Comparison of ENCODE assay signal across 25 cellular contexts in genomic region chr3:128610671-128611070, GRCh38. TPM values are rescaled to one million over a fixed set of nuclear protein-coding genes. Genes with fewer than 3 reads are reported as not detected.
DNase-seq lines count a peak whose midpoint lies in the region; FAIRE-seq and TF ChIP-seq lines count a peak whose summit lies in the region.
"Had no signal": no experiment of that assay in that cellular context is flagged by ENCODE, and none has a peak within 500 bp of the region (broad histone marks: within the 10 kb centered on the region; RNA-seq: fewer than 3 reads in every experiment).

No MANE protein-coding gene starts in this region.

- no peak overlapping the region for H2BK12ac ChIP-seq in trophoblast cell (ENCODE audit: low read length)

- H4K91ac ChIP-seq in trophoblast cell (ENCODE audit: low read depth, low read length) = no peak overlapping the region

- no peak overlapping the region for H4K12ac ChIP-seq in trophoblast cell (ENCODE audit: low read depth, low read length)

- H3K9me3 ChIP-seq in BLaER1 = no peaks in the 10 kb centered on the region
- no peaks in the 10 kb centered on the region for H3K9me3 ChIP-seq in SJCRH30 (replicated peaks)
- peaks cover 2% of the 10 kb centered on the region for H3K9me3 ChIP-seq in trophoblast cell (ENCODE audit: insufficient read depth, low read depth, low read length)
- H3K9me3 ChIP-seq: A549, BE2C had no signal

- peak; percentile 50 for FAIRE-seq in bronchial epithelial cell (lab: Jason Lieb, UNC)
- FAIRE-seq: A549, G401.6, GM12892, GM19239, H1 had no signal

- no peaks in the 10 kb centered on the region for H4K20me1 ChIP-seq in BLaER1

- H3K27ac ChIP-seq in BLaER1 (no peak overlapping the region), SJCRH30 (peak overlapping the region; percentile 45; the same call in 1 of the 2 replicates), trophoblast cell (ENCODE audit: low read depth, low read length) (no peak overlapping the region), dorsolateral prefrontal cortex (no peak overlapping the region)
- H3K27ac ChIP-seq: A549, GM23248 had no signal

- H3K4me2 ChIP-seq in BLaER1 = peak overlapping the region; percentile 23
- H3K4me2 ChIP-seq in trophoblast cell (ENCODE audit: low read length) = no peak overlapping the region
- H3K4me2 ChIP-seq: A549 had no signal

- no peak overlapping the region for H3K14ac ChIP-seq in trophoblast cell (ENCODE audit: low read length)

- WGBS in trophoblast cell (ENCODE audit: extremely low coverage, insufficient coverage, insufficient read length) = no CpG with 5 or more reads among the region's 9 CpGs

- H3K27me3 ChIP-seq in BLaER1 (peaks cover 14% of the 10 kb centered on the region), SJCRH30 (no peaks in the 10 kb centered on the region), bronchial epithelial cell (ENCODE audit: control insufficient read depth, insufficient read depth, low read length) (no peaks in the 10 kb centered on the region), trophoblast cell (ENCODE audit: insufficient read depth, low read length) (no peaks in the 10 kb centered on the region), dorsolateral prefrontal cortex (no peaks in the 10 kb centered on the region)
- H3K27me3 ChIP-seq: BE2C had no signal

- H3K4me1 ChIP-seq in BLaER1 (peaks cover 16% of the 10 kb centered on the region), SJCRH30 (peaks cover 8% of the 10 kb centered on the region; the same call in 1 of the 2 replicates), trophoblast cell (ENCODE audit: control insufficient read depth in 1 of 2, insufficient read depth in 2 of 2, low read length in 2 of 2) (peaks cover 0 to 4% of the 10 kb centered on the region in 2 experiments)
- H3K4me1 ChIP-seq: A549 had no signal

- no peaks in the 10 kb centered on the region for H3K79me2 ChIP-seq in trophoblast cell (ENCODE audit: control insufficient read depth, insufficient read depth, low read length, poor library complexity)

- H4K8ac ChIP-seq in trophoblast cell (ENCODE audit: low read depth, low read length) = no peak overlapping the region

- H3K9ac ChIP-seq in BLaER1 (no peak overlapping the region), trophoblast cell (ENCODE audit: low read length) (no peak overlapping the region)
- H3K9ac ChIP-seq: GM23248 had no signal

- no peak overlapping the region for H3K23ac ChIP-seq in trophoblast cell (ENCODE audit: low read length)

- H2BK120ac ChIP-seq in trophoblast cell (ENCODE audit: insufficient read depth, low read length, poor library complexity) = no peak overlapping the region

- H3K4me3 ChIP-seq in BLaER1 (no peak overlapping the region), SJCRH30 (no peak overlapping the region), bronchial epithelial cell (ENCODE audit: low read depth, low read length) (no peak overlapping the region), trophoblast cell (ENCODE audit: low read depth, low read length) (no peak overlapping the region), dorsolateral prefrontal cortex (no peak overlapping the region)
- H3K4me3 ChIP-seq: A549, GM23248 had no signal

- TF ChIP-seq CTCF in bronchial epithelial cell (IDR thresholded peaks at IDR 0.05; ENCODE audit: insufficient read depth, low read length, severe bottlenecking) (no peak), dorsolateral prefrontal cortex (IDR thresholded peaks at IDR 0.05 in 54 of 56, conservative IDR thresholded peaks at IDR 0.05 in 2 of 56; ENCODE audit: low read depth in 1 of 56, partially characterized antibody in 56 of 56) (no peak)

- no peak overlapping the region for H3K4ac ChIP-seq in trophoblast cell (ENCODE audit: low read depth, low read length)

- H2AK5ac ChIP-seq in trophoblast cell (ENCODE audit: low read length) = no peak overlapping the region

- H3K18ac ChIP-seq in trophoblast cell (ENCODE audit: low read length) = no peak overlapping the region

- intact Hi-C loops in dorsolateral prefrontal cortex (cut with DNase I) = loop anchor here (10.0 kb wide), 1 partner anchor 634 kb away; the partner anchor contains the start of gene COPG1 (in 2 of the 2)

- DNase-seq in SJCRH30 = peak; percentile 63 to 71
- DNase-seq in bronchial epithelial cell (ENCODE audit: low read depth) = no peak
- peak; percentile 27 to 59 for DNase-seq in trophoblast cell
- DNase-seq in NCI-H128 (lab: John Stamatoyannopoulos, UW; ENCODE audit: unreplicated experiment) = no peak
- DNase-seq in LoVo (ENCODE audit: low spot score) = no peak
- no peak for DNase-seq in dorsolateral prefrontal cortex
- DNase-seq: 8988T; ACHN; AML-193; C1 segment of cervical spinal cord; Calu3; CD4-positive, alpha-beta memory T cell; COR-L47; DMS153; DND-41; GM23248; H7; HCEC 1CT had no signal

- no peak overlapping the region for H2AFZ ChIP-seq in trophoblast cell (ENCODE audit: insufficient read depth, low read length, poor library complexity)
- H2AFZ ChIP-seq: GM23248 had no signal

- H3K36me3 ChIP-seq in BLaER1 (no peaks in the 10 kb centered on the region), SJCRH30 (no peaks in the 10 kb centered on the region), bronchial epithelial cell (ENCODE audit: control insufficient read depth, insufficient read depth, low read length) (no peaks in the 10 kb centered on the region), trophoblast cell (ENCODE audit: control insufficient read depth in 1 of 2, insufficient read depth in 2 of 2, low read length in 2 of 2) (peaks cover 5 to 19% of the 10 kb centered on the region in 2 experiments)
- H3K36me3 ChIP-seq: BE2C had no signal

- peaks cover 1% of the 10 kb centered on the region for H3K79me1 ChIP-seq in trophoblast cell (ENCODE audit: low read length)

- no peak overlapping the region for H2BK5ac ChIP-seq in trophoblast cell (ENCODE audit: low read depth, low read length, poor library complexity)

RNA-seq across cellular contexts. Expression of gene RPN1, which starts 39.9 kb away (rescaled TPM):
- 268 and 271 TPM in 2 replicates for total RNA-seq in SJCRH30 (2014; rRNA removed; shearing (Covaris generic))
- total RNA-seq in bronchial epithelial cell (506 and 514 TPM in 2 replicates), dorsolateral prefrontal cortex (100 to 1,000 TPM in 12 of 120 experiments, 10 to 100 TPM in 108; 67.6 to 110 (median 88.8) TPM)
- polyA plus RNA-seq in trophoblast cell (2013) = 356 and 371 TPM in 2 replicates

Comparison
In these comparisons a context has a peak if more than half of its experiments do, and no peak if none do; other contexts are left out.
1. DNase-seq: peak in SJCRH30 (2 of 2) and trophoblast cell (2 of 2); none in bronchial epithelial cell (single experiment), NCI-H128 (single experiment), LoVo (single experiment) and dorsolateral prefrontal cortex (0 of 10).